ENCODE assay signal across 23 cellular contexts in genomic region chr1:98668733-98669132, GRCh38. TPM values are rescaled to one million over a fixed set of nuclear protein-coding genes. Genes with fewer than 3 reads are reported as not detected.
A peak's percentile ranks its signal among the peaks of the same experiment; 100 is the strongest.
DNase-seq lines count a peak whose midpoint lies in the region; ATAC-seq and TF ChIP-seq lines count a peak whose summit lies in the region.
"Had no signal": no experiment of that assay in that cellular context is flagged by ENCODE, and none has a peak within 500 bp of the region (broad histone marks: within the 10 kb centered on the region; RNA-seq: fewer than 3 reads in every experiment).

No MANE protein-coding gene starts in this region.

- peak overlapping the region in 3 of 4 donors; percentile 9 to 31 (median 27) for H3K27ac ChIP-seq in esophagus squamous epithelium
- H3K27ac ChIP-seq in right atrium auricular region: peak overlapping the region; percentile 23 to 77
- peak overlapping the region; percentile 5 for H3K27ac ChIP-seq in subcutaneous abdominal adipose tissue (ENCODE audit: low read depth, low read length)
- H3K27ac ChIP-seq: KMS-11, Peyer's patch had no signal

- ATAC-seq in GM19397 (IDR thresholded peaks at IDR 0.05; ENCODE audit: unreplicated experiment): no peak
- ATAC-seq: activated CD4-positive, alpha-beta T cell treated with anti-CD3 and anti-CD28 coated beads for 36 hours; activated T-cell treated with anti-CD3 and anti-CD28 coated beads, Interleukin-2, amount 50 U/mL, for 72 hours; left colon; naive thymus-derived CD4-positive, alpha-beta T cell had no signal

- H2AFZ ChIP-seq in Loucy (ENCODE audit: low read length): peak overlapping the region; percentile 53; the same call in 1 of the 2 replicates

- H3K36me3 Mint-ChIP-seq in CD14-positive monocyte: no peaks in the 10 kb centered on the region
- H3K36me3 Mint-ChIP-seq: naive thymus-derived CD4-positive, alpha-beta T cell had no signal

- H3K27ac Mint-ChIP-seq in CD14-positive monocyte: no peak overlapping the region
- H3K27ac Mint-ChIP-seq: activated CD4-positive, alpha-beta T cell treated with anti-CD3 and anti-CD28 coated beads for 36 hours; activated T-cell treated with anti-CD3 and anti-CD28 coated beads, Interleukin-2, amount 50 U/mL, for 72 hours; CD4-positive, alpha-beta T cell; dendritic cell treated with granulocyte-macrophage colony-stimulating factor and Interleukin-4, amounts not matched to agents 40 ng/mL and 50 ng/mL, for 4 days; naive thymus-derived CD4-positive, alpha-beta T cell; T-helper 1 cell treated with Interleukin-12 subunit alpha and Interleukin-12 subunit beta and Interleukin-4 antibody, amounts not matched to agents 30 μg/mL and 1 μg/mL, for 36 hours had no signal

- H3F3A ChIP-seq in Loucy (ENCODE audit: low read depth): no peaks in the 10 kb centered on the region

- WGBS in esophagus squamous epithelium, 2 donors: 48 to 56% methylated on average over 2 of the region's 2 CpGs

- H3K9ac ChIP-seq in Loucy (ENCODE audit: low read depth, low read length, poor library complexity, severe bottlenecking): no peak overlapping the region
- no peak overlapping the region for H3K9ac ChIP-seq in subcutaneous abdominal adipose tissue (ENCODE audit: low read length in 5 of 5)
- H3K9ac ChIP-seq: KMS-11 had no signal

- H3K36me3 ChIP-seq in Loucy (ENCODE audit: insufficient read depth, low read length) (no peaks in the 10 kb centered on the region), esophagus squamous epithelium (no peaks in the 10 kb centered on the region), right atrium auricular region (no peaks in the 10 kb centered on the region), subcutaneous abdominal adipose tissue (ENCODE audit: control insufficient read depth in 5 of 5, insufficient read depth in 5 of 5, low read length in 5 of 5) (no peaks in the 10 kb centered on the region)
- H3K36me3 ChIP-seq: Peyer's patch had no signal

- no peak for DNase-seq in esophagus squamous epithelium (lab: John Stamatoyannopoulos, UW)
- DNase-seq in right atrium auricular region (ENCODE audit: low spot score): no peak
- no peak for DNase-seq in HT-29 (ENCODE audit: low spot score)
- DNase-seq in HK-2 (ENCODE audit: unreplicated experiment): no peak
- no peak for DNase-seq in CD14-positive monocyte (ENCODE audit: low spot score)
- DNase-seq: activated CD4-positive, alpha-beta T cell treated with anti-CD3 and anti-CD28 coated beads for 36 hours; activated naive CD4-positive, alpha-beta T cell treated with Interleukin-2 at 50 U/mL for 16 hours; activated T-cell treated with anti-CD3 and anti-CD28 coated beads, Interleukin-2, amount 50 U/mL, for 72 hours; amniotic stem cell; CD4-positive, alpha-beta T cell; left colon; naive thymus-derived CD4-positive, alpha-beta T cell; NCI-H510A treated with DMSO at 0.1 percent for 48 hours; occipital lobe; Peyer's patch; stimulated activated naive CD4-positive, alpha-beta T cell treated with Interleukin-2 at 50 U/mL for 16 hours had no signal

- H3K9me3 Mint-ChIP-seq in CD14-positive monocyte: peaks cover 0 to 2% (median 0%) of the 10 kb centered on the region in 7 donors
- H3K9me3 Mint-ChIP-seq: activated T-cell treated with anti-CD3 and anti-CD28 coated beads, Interleukin-2, amount 50 U/mL, for 72 hours; CD4-positive, alpha-beta T cell; dendritic cell treated with granulocyte-macrophage colony-stimulating factor and Interleukin-4, amounts not matched to agents 40 ng/mL and 50 ng/mL, for 4 days; T-helper 1 cell treated with Interleukin-12 subunit alpha and Interleukin-12 subunit beta and Interleukin-4 antibody, amounts not matched to agents 30 μg/mL and 1 μg/mL, for 36 hours had no signal

- H4K20me1 ChIP-seq in Loucy (ENCODE audit: insufficient read depth, low read length, poor library complexity, severe bottlenecking): no peaks in the 10 kb centered on the region

- H3K4me1 ChIP-seq in Loucy (ENCODE audit: insufficient read depth, low read length, poor library complexity, severe bottlenecking) (no peaks in the 10 kb centered on the region), esophagus squamous epithelium (peaks cover 0 to 26% (median 12%) of the 10 kb centered on the region in 3 donors), right atrium auricular region (peaks cover 0 to 23% of the 10 kb centered on the region in 2 donors), subcutaneous abdominal adipose tissue (ENCODE audit: control insufficient read depth in 5 of 5, insufficient read depth in 5 of 5, low read length in 5 of 5) (peaks cover 0 to 5% (median 0%) of the 10 kb centered on the region in 5 donors)
- H3K4me1 ChIP-seq: Peyer's patch had no signal

- TF ChIP-seq CTCF in Loucy (conservative IDR thresholded peaks at IDR 0.05; ENCODE audit: low read length) (no peak), esophagus squamous epithelium (IDR thresholded peaks at IDR 0.05) (no peak), right atrium auricular region (IDR thresholded peaks at IDR 0.05) (no peak), CD14-positive monocyte (IDR thresholded peaks at IDR 0.05) (no peak)

- H3K4me3 ChIP-seq in Loucy (ENCODE audit: low read length, poor library complexity, severe bottlenecking): no peak overlapping the region
- no peak overlapping the region for H3K4me3 ChIP-seq in esophagus squamous epithelium
- H3K4me3 ChIP-seq in right atrium auricular region: no peak overlapping the region
- H3K4me3 ChIP-seq in subcutaneous abdominal adipose tissue (ENCODE audit: low read depth in 1 of 5, low read length in 5 of 5): no peak overlapping the region
- H3K4me3 ChIP-seq: Peyer's patch had no signal

- H3K9me2 ChIP-seq in Loucy (replicated peaks; ENCODE audit: low read depth, low read length): no peaks in the 10 kb centered on the region

- H3K9me3 ChIP-seq in Loucy (ENCODE audit: insufficient read depth, low read depth, low read length) (no peaks in the 10 kb centered on the region), esophagus squamous epithelium (no peaks in the 10 kb centered on the region), right atrium auricular region (no peaks in the 10 kb centered on the region), subcutaneous abdominal adipose tissue (ENCODE audit: control insufficient read depth in 5 of 5, low read length in 5 of 5) (no peaks in the 10 kb centered on the region)
- H3K9me3 ChIP-seq: Peyer's patch had no signal

- H3K4me2 ChIP-seq in Loucy (ENCODE audit: low read depth, low read length, poor library complexity, severe bottlenecking): no peak overlapping the region
- H3K4me2 ChIP-seq: KMS-11 had no signal

- intact Hi-C loops in esophagus squamous epithelium (cut with DNase I) (no loop called here), CD14-positive monocyte (cut with micrococcal nuclease) (no loop called here)

- no peak for TF ChIP-seq POLR2A in esophagus squamous epithelium (IDR thresholded peaks at IDR 0.05)

- H3K4me3 Mint-ChIP-seq in CD14-positive monocyte: no peak overlapping the region
- H3K4me3 Mint-ChIP-seq: activated CD4-positive, alpha-beta T cell treated with anti-CD3 and anti-CD28 coated beads for 36 hours; activated T-cell treated with anti-CD3 and anti-CD28 coated beads, Interleukin-2, amount 50 U/mL, for 72 hours; CD4-positive, alpha-beta T cell; dendritic cell treated with granulocyte-macrophage colony-stimulating factor and Interleukin-4, amounts not matched to agents 40 ng/mL and 50 ng/mL, for 4 days; naive thymus-derived CD4-positive, alpha-beta T cell; T-helper 1 cell treated with Interleukin-12 subunit alpha and Interleukin-12 subunit beta and Interleukin-4 antibody, amounts not matched to agents 30 μg/mL and 1 μg/mL, for 36 hours had no signal

- no peaks in the 10 kb centered on the region for H3K79me2 ChIP-seq in Loucy (ENCODE audit: insufficient read depth, low read length)

- H3K4me1 Mint-ChIP-seq in CD14-positive monocyte: no peaks in the 10 kb centered on the region
- H3K4me1 Mint-ChIP-seq: activated CD4-positive, alpha-beta T cell treated with anti-CD3 and anti-CD28 coated beads for 36 hours had no signal

- no peaks in the 10 kb centered on the region for H3K27me3 ChIP-seq in Loucy (ENCODE audit: insufficient read depth, low read length, poor library complexity, severe bottlenecking)
- no peaks in the 10 kb centered on the region for H3K27me3 ChIP-seq in esophagus squamous epithelium
- H3K27me3 ChIP-seq in right atrium auricular region: no peaks in the 10 kb centered on the region
- H3K27me3 ChIP-seq in subcutaneous abdominal adipose tissue (ENCODE audit: control insufficient read depth in 5 of 5, insufficient read depth in 4 of 5, low read length in 5 of 5): peaks cover 0 to 1% (median 0%) of the 10 kb centered on the region in 5 donors
- H3K27me3 ChIP-seq: Peyer's patch had no signal

- H3K27me3 Mint-ChIP-seq in CD14-positive monocyte (ENCODE audit: low read depth in 3 of 3): peaks cover 1 to 10% (median 5%) of the 10 kb centered on the region in 3 donors

RNA-seq across cellular contexts. Expression of gene SNX7, which starts 7.2 kb away (rescaled TPM):
- 10 to 100 TPM in 3 of 4 donors, 1 to 10 TPM in 1; 9.1 to 33.9 (median 22.1) TPM for total RNA-seq in esophagus squamous epithelium
- 10 to 100 TPM; 17.7 to 25.0 TPM for total RNA-seq in right atrium auricular region
- total RNA-seq in HT-29 (2014; rRNA removed; shearing (Covaris generic)): 18.8 and 21.1 TPM in 2 replicates
- 1 to 10 TPM in 1 of 2 donors, under 1 TPM in 1; 0.15 to 3.9 TPM for polyA plus RNA-seq in CD14-positive monocyte
- total RNA-seq: activated CD8-positive, alpha-beta memory T cell treated with anti-CD3 and anti-CD28 coated beads for 36 hours; CD4-positive, alpha-beta T cell had no signal
- polyA plus RNA-seq: naive thymus-derived CD4-positive, alpha-beta T cell had no signal
